ENCODE assay signal across 1 cellular context in genomic region chr12:104539063-104539462, GRCh38.
TF ChIP-seq lines count a peak whose summit lies in the region.

No MANE protein-coding gene starts in this region.

TF ChIP-seq in K562, 482 proteins besides CTCF, POLR2A, EP300 and RAD21 (continued from another document):
- TF ChIP-seq RBM25 (IDR thresholded peaks at IDR 0.05; ENCODE audit: low read depth, low read length, severe bottlenecking) (peak; percentile 67), BCOR (IDR thresholded peaks at IDR 0.05) (peak; percentile 43; the same call in 1 of the 2 replicates), RFX5 (IDR thresholded peaks at IDR 0.05; ENCODE audit: low read depth, low read length) (no peak), POLR2G (IDR thresholded peaks at IDR 0.05; ENCODE audit: low read depth, low read length) (no peak), MLLT1 (IDR thresholded peaks at IDR 0.05) (no peak), NEUROD1 (IDR thresholded peaks at IDR 0.05; ENCODE audit: borderline replicate concordance, low read depth, low read length, partially characterized antibody) (no peak), ZFP36 (IDR thresholded peaks at IDR 0.05; ENCODE audit: low read depth, low read length, partially characterized antibody) (peak; percentile 60), CHD4 (IDR thresholded peaks at IDR 0.05; ENCODE audit: insufficient read depth, insufficient replicate concordance, low read depth, low read length, poor library complexity, severe bottlenecking) (no peak)
